In genomic region chr7:15684834-15685233, GRCh38 we compare ENCODE assay signal across 12 cellular contexts. TPM values are rescaled to one million over a fixed set of nuclear protein-coding genes. Genes with fewer than 3 reads are reported as not detected.
A peak's percentile ranks its signal among the peaks of the same experiment; 100 is the strongest.
DNase-seq lines count a peak whose midpoint lies in the region; ATAC-seq, FAIRE-seq and TF ChIP-seq lines count a peak whose summit lies in the region.
"Had no signal": no experiment of that assay in that cellular context is flagged by ENCODE, and none has a peak within 500 bp of the region (broad histone marks: within the 10 kb centered on the region; RNA-seq: fewer than 3 reads in every experiment).

No MANE protein-coding gene starts in this region.

- no peak for DNase-seq in HepG2 (ENCODE audit: low spot score)
- DNase-seq in fibroblast of the aortic adventitia (ENCODE audit: low read depth): no peak
- peak; percentile 61 for DNase-seq in neural progenitor cell (ENCODE audit: low spot score)
- no peak for DNase-seq in CD8-positive, alpha-beta T cell
- no peak for DNase-seq in effector CD8-positive, alpha-beta T cell (lab: John Stamatoyannopoulos, UW)
- DNase-seq in substantia nigra (lab: John Stamatoyannopoulos, UW): no peak
- DNase-seq: PC-3 had no signal

- BruUV-seq in HepG2 (replicated peaks; lab: Mats Ljungman, UMichigan): no TSS peak

- H3K4me3 ChIP-seq in liver (ENCODE audit: low read depth in 1 of 3, low read length in 3 of 3): peak overlapping the region; percentile 57 to 75 (median 63)
- H3K4me3 ChIP-seq in HepG2 (replicated peaks in 1 of 3; ENCODE audit: insufficient read depth in 1 of 3, low read depth in 2 of 3, low read length in 3 of 3): no peak overlapping the region
- peak overlapping the region; percentile 64 for H3K4me3 ChIP-seq in fibroblast of the aortic adventitia (ENCODE audit: low read depth, low read length)
- H3K4me3 ChIP-seq in neural progenitor cell: peak overlapping the region; percentile 54
- no peak overlapping the region for H3K4me3 ChIP-seq in CD8-positive, alpha-beta T cell (ENCODE audit: low read depth, low read length)

- H3K36me3 ChIP-seq in liver (ENCODE audit: control insufficient read depth in 4 of 4, insufficient read depth in 3 of 4, low read depth in 1 of 4, low read length in 3 of 4): no peaks in the 10 kb centered on the region
- no peaks in the 10 kb centered on the region for H3K36me3 ChIP-seq in HepG2 (replicated peaks in 1 of 2; ENCODE audit: control insufficient read depth in 1 of 2, insufficient read depth in 2 of 2, low read length in 2 of 2)
- H3K36me3 ChIP-seq in neural progenitor cell: no peaks in the 10 kb centered on the region
- no peaks in the 10 kb centered on the region for H3K36me3 ChIP-seq in CD8-positive, alpha-beta T cell (ENCODE audit: insufficient read depth, low read length)
- H3K36me3 ChIP-seq: cardiac muscle cell had no signal

- in situ Hi-C loops in HepG2 (cut with HindIII; ENCODE audit: extremely low pct_ligation_motif_present, low pct_unique_long_range_greater_than_20kb): no loop called here

- peaks cover 5 to 30% (median 21%) of the 10 kb centered on the region in 4 donors for H3K4me1 ChIP-seq in liver (ENCODE audit: control insufficient read depth in 4 of 4, insufficient read depth in 4 of 4, low read length in 3 of 4)
- no peaks in the 10 kb centered on the region for H3K4me1 ChIP-seq in HepG2 (ENCODE audit: insufficient read depth, low read length)
- H3K4me1 ChIP-seq in neural progenitor cell: peaks cover 39% of the 10 kb centered on the region
- H3K4me1 ChIP-seq in CD8-positive, alpha-beta T cell (ENCODE audit: insufficient read depth, low read length): no peaks in the 10 kb centered on the region
- H3K4me1 ChIP-seq: foreskin keratinocyte had no signal

- H3K36me3 Mint-ChIP-seq in neural progenitor cell: no peaks in the 10 kb centered on the region
- no peaks in the 10 kb centered on the region for H3K36me3 Mint-ChIP-seq in CD8-positive, alpha-beta T cell

- no peak for TF ChIP-seq POLR2A in HepG2 (IDR thresholded peaks at IDR 0.05; ENCODE audit: insufficient read depth in 1 of 2, low read depth in 2 of 2, low read length in 2 of 2)

- POLR2A ChIA-PET in HepG2 (lab: Yijun Ruan, JAX): no interaction called here
- POLR2A ChIA-PET in CD8-positive, alpha-beta T cell (lab: Charles Lee): no interaction called here

- H3K9ac ChIP-seq in liver (ENCODE audit: low read depth in 1 of 2, low read length in 2 of 2) (peak overlapping the region in 1 of 2 donors; percentile 30), HepG2 (ENCODE audit: insufficient read depth, low read depth, low read length) (no peak overlapping the region), neural progenitor cell (no peak overlapping the region)

- H3K27ac ChIP-seq in liver (ENCODE audit: low read depth in 1 of 2, low read length in 2 of 2) (no peak overlapping the region), HepG2 (ENCODE audit: extremely low read length, insufficient read depth, low read length) (no peak overlapping the region), neural progenitor cell (no peak overlapping the region), substantia nigra (ENCODE audit: low read depth, low read length, poor library complexity, severe bottlenecking) (no peak overlapping the region)
- no peak overlapping the region for H3K27ac ChIP-seq in CD8-positive, alpha-beta T cell (ENCODE audit: low read depth, low read length)
- H3K27ac ChIP-seq: cardiac muscle cell, foreskin keratinocyte, HL-60 had no signal

- intact Hi-C loops in HepG2 (cut with micrococcal nuclease; ENCODE audit: unreplicated experiment): no loop called here
- intact Hi-C loops in CD8-positive, alpha-beta T cell (cut with DNase I, micrococcal nuclease): no loop called here

- no peaks in the 10 kb centered on the region for H3K9me3 ChIP-seq in liver (ENCODE audit: control insufficient read depth in 4 of 4, low read length in 3 of 4)
- no peaks in the 10 kb centered on the region for H3K9me3 ChIP-seq in HepG2 (ENCODE audit: low read length)
- H3K9me3 ChIP-seq in neural progenitor cell (ENCODE audit: low read depth): no peaks in the 10 kb centered on the region
- no peaks in the 10 kb centered on the region for H3K9me3 ChIP-seq in CD8-positive, alpha-beta T cell (ENCODE audit: low read length)

- TF ChIP-seq RAD21 in liver (IDR thresholded peaks at IDR 0.05): no peak
- no peak for TF ChIP-seq RAD21 in HepG2 (CRISPR knock-in tag; IDR thresholded peaks at IDR 0.05)

- H3K4me2 ChIP-seq in HepG2 (ENCODE audit: low read depth, low read length) (no peak overlapping the region), neural progenitor cell (peak overlapping the region; percentile 93)

- TF ChIP-seq CTCF in liver (IDR thresholded peaks at IDR 0.05; ENCODE audit: low read depth, low read length, missing input control): no peak
- TF ChIP-seq CTCF in HepG2 (CRISPR knock-in tag; IDR thresholded peaks at IDR 0.05): no peak
- no peak for TF ChIP-seq CTCF in fibroblast of the aortic adventitia (IDR thresholded peaks at IDR 0.05; ENCODE audit: insufficient read depth, low read length)
- no peak for TF ChIP-seq CTCF in neural progenitor cell (IDR thresholded peaks at IDR 0.05)
- no peak for TF ChIP-seq CTCF in CD8-positive, alpha-beta T cell (IDR thresholded peaks at IDR 0.05)

- peak overlapping the region; percentile 86 for H3K4me3 Mint-ChIP-seq in neural progenitor cell
- no peak overlapping the region for H3K4me3 Mint-ChIP-seq in CD8-positive, alpha-beta T cell

- no peaks in the 10 kb centered on the region for H3K9me3 Mint-ChIP-seq in neural progenitor cell
- peaks cover 2% of the 10 kb centered on the region for H3K9me3 Mint-ChIP-seq in CD8-positive, alpha-beta T cell

- WGBS in liver: 14% methylated on average over 9 of the region's 9 CpGs
- WGBS in HepG2 (ENCODE audit: low lambda C conversion rate): 39% methylated on average over 9 of the region's 9 CpGs

- peaks cover 40% of the 10 kb centered on the region for H3K4me1 Mint-ChIP-seq in neural progenitor cell
- H3K4me1 Mint-ChIP-seq in CD8-positive, alpha-beta T cell (ENCODE audit: low read depth): no peaks in the 10 kb centered on the region

- H2AFZ ChIP-seq in HepG2 (ENCODE audit: low read length) (no peak overlapping the region), neural progenitor cell (replicated peaks) (no peak overlapping the region)

- peaks cover 33% of the 10 kb centered on the region for H3F3A ChIP-seq in neural progenitor cell (ENCODE audit: low read depth)

- H4K20me1 ChIP-seq in HepG2 (ENCODE audit: insufficient read depth, low read length): no peaks in the 10 kb centered on the region
- H4K20me1 ChIP-seq in neural progenitor cell (ENCODE audit: low read depth): peaks cover 24% of the 10 kb centered on the region

- FAIRE-seq in HepG2 (lab: Jason Lieb, UNC): no peak

- H3K27me3 Mint-ChIP-seq in neural progenitor cell (ENCODE audit: insufficient read depth, low read depth): peaks cover 39% of the 10 kb centered on the region
- peaks cover 31% of the 10 kb centered on the region for H3K27me3 Mint-ChIP-seq in CD8-positive, alpha-beta T cell (ENCODE audit: low read depth)

- CTCF ChIA-PET in HepG2 (lab: Yijun Ruan, JAX; ENCODE audit: low intra/inter-chr PET ratio, low total read pairs): no interaction called here
- CTCF ChIA-PET in CD8-positive, alpha-beta T cell (lab: Charles Lee): no interaction called here

- no peaks in the 10 kb centered on the region for H3K79me2 ChIP-seq in HepG2 (ENCODE audit: insufficient read depth, low read length)
- no peaks in the 10 kb centered on the region for H3K79me2 ChIP-seq in neural progenitor cell (ENCODE audit: low read depth)

- ATAC-seq in HepG2 (no peak), GM18907 (IDR thresholded peaks at IDR 0.05; ENCODE audit: unreplicated experiment) (no peak)
- no peak for ATAC-seq in CD8-positive, alpha-beta T cell
- ATAC-seq: PC-3 had no signal

- no peak overlapping the region for H3K27ac Mint-ChIP-seq in neural progenitor cell
- H3K27ac Mint-ChIP-seq in CD8-positive, alpha-beta T cell: no peak overlapping the region

- no peaks in the 10 kb centered on the region for H3K27me3 ChIP-seq in liver (ENCODE audit: control insufficient read depth in 4 of 4, insufficient read depth in 4 of 4, low read length in 3 of 4)
- H3K27me3 ChIP-seq in HepG2 (ENCODE audit: control insufficient read depth in 1 of 2, insufficient read depth in 2 of 2, low read length in 2 of 2): peaks cover 0 to 20% of the 10 kb centered on the region in 2 experiments; a peak in 2 of 5 replicates
- H3K27me3 ChIP-seq in neural progenitor cell: peaks cover 90% of the 10 kb centered on the region
- H3K27me3 ChIP-seq in CD8-positive, alpha-beta T cell (ENCODE audit: insufficient read depth, low read length): peaks cover 5% of the 10 kb centered on the region

- TF ChIP-seq EP300 in HepG2 (IDR thresholded peaks at IDR 0.05; ENCODE audit: low read depth in 2 of 2, low read length in 2 of 2) (no peak), HepG2 (CRISPR knock-in tag; IDR thresholded peaks at IDR 0.05; ENCODE audit: borderline replicate concordance) (no peak)

TF ChIP-seq in HepG2, 621 proteins besides CTCF, POLR2A, EP300 and RAD21 (continues in another document):
- no peak for TF ChIP-seq ZNF207 (IDR thresholded peaks at IDR 0.05; ENCODE audit: borderline replicate concordance)

RNA-seq across cellular contexts. Expression of gene MEOX2, which starts 1.6 kb away (rescaled TPM):
- total RNA-seq in liver: under 1 TPM; 0.33 to 0.70 TPM
- polyA plus RNA-seq in liver: under 1 TPM; 0.32 to 0.60 TPM
- not detected in 2 replicates for total RNA-seq in HepG2 (2016; rRNA removed; fragmentation: Illumina TruSeq; extraction: Trizol)
- not detected in 2 replicates for total RNA-seq in HepG2 (2016; cell fraction: cytosol; rRNA removed; fragmentation: Illumina TruSeq; extraction: Trizol; ENCODE audit: low read depth)
- not detected in 2 replicates for total RNA-seq in HepG2 (2016; cell fraction: insoluble cytoplasmic fraction; rRNA removed; fragmentation: Illumina TruSeq; extraction: Trizol)
- not detected in 2 replicates for total RNA-seq in HepG2 (2016; cell fraction: membrane; rRNA removed; fragmentation: Illumina TruSeq; extraction: Trizol)
- not detected in 2 replicates for total RNA-seq in HepG2 (2016; cell fraction: nucleus; rRNA removed; fragmentation: Illumina TruSeq; extraction: Trizol)
- not detected in 2 replicates for polyA plus RNA-seq in HepG2 (2011; rRNA removed)
- polyA plus RNA-seq in HepG2 (2011; cell fraction: cytosol; rRNA removed): not detected in 2 replicates
- not detected in 2 replicates for polyA plus RNA-seq in HepG2 (2011; cell fraction: nucleus; rRNA removed)
- polyA plus RNA-seq in HepG2 (2012): not detected in 2 replicates
- not detected in 2 replicates for polyA plus RNA-seq in HepG2 (2016; cell fraction: cytosol; fragmentation: Illumina TruSeq; extraction: Trizol; ENCODE audit: low read depth)
- polyA plus RNA-seq in HepG2 (2016; cell fraction: insoluble cytoplasmic fraction; fragmentation: Illumina TruSeq; extraction: Trizol; ENCODE audit: low read depth): not detected in 2 replicates
- polyA plus RNA-seq in HepG2 (2016; cell fraction: membrane; fragmentation: Illumina TruSeq; extraction: Trizol; ENCODE audit: low read depth): not detected in 2 replicates
- not detected in 2 replicates for polyA plus RNA-seq in HepG2 (2016; cell fraction: nucleus; fragmentation: Illumina TruSeq; extraction: Trizol; ENCODE audit: insufficient read depth, low read depth)
- not detected in 2 replicates for polyA minus RNA-seq in HepG2 (2011; rRNA and poly(A)+ RNA removed; ENCODE audit: low replicate concordance)
- polyA minus RNA-seq in HepG2 (2011; cell fraction: cytosol; rRNA and poly(A)+ RNA removed): not detected in 2 replicates
- polyA minus RNA-seq in HepG2 (2011; cell fraction: nucleus; rRNA and poly(A)+ RNA removed): not detected in 2 replicates
- total RNA-seq in fibroblast of the aortic adventitia (ENCODE audit: low replicate concordance): 2.6 and 13.0 TPM in 2 replicates
- 0.25 TPM in 1 of 2 replicates, not detected in the other for total RNA-seq in neural progenitor cell (ENCODE audit: low replicate concordance)
- total RNA-seq in CD8-positive, alpha-beta T cell: not detected
- total RNA-seq: cardiac muscle cell, foreskin keratinocyte, PC-3 had no signal
- polyA plus RNA-seq: foreskin keratinocyte had no signal

Comparison
In these comparisons a context has a peak if more than half of its experiments do, and no peak if none do; other contexts are left out.
1. H3K4me3 ChIP-seq: peak in liver (3 of 3), fibroblast of the aortic adventitia (single experiment) and neural progenitor cell (single experiment); none in HepG2 (0 of 3) and CD8-positive, alpha-beta T cell (single experiment).